ENCODE assay signal across 15 cellular contexts in the genomic region with DNA sequence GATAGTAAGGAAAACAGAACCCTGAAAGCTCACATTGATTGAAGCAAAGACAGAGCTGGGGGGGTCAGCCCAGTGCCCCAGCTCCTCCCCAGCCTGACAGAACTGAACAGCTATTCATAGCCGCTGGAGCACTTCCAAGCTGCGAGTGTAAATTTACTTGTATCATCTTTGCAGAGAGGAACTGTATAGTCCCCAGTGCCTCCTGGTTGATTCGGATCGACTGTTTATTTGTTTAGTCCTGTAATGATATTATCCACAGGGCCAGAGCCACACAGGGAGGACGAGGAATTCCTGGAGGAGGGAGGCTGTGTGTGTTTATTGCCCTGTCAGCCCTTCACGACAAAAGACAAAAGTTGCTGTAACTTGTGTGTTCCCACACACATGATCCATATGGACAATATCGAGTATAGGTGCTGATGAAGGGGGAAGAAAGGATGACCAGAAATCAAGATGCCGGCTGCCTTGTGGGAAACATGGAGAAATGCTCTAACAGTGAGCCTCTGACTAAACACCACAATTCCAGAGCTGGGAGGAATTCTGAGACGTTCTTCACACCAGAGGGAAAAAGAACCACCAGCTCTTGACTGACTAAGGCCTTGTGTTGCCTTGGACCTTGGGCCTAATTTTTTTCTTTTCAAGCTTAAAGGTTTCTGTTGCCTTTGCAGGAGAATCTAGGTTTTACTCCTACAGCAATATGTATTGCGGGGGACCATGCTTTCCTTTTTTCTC. TPM values are rescaled to one million over a fixed set of nuclear protein-coding genes. Genes with fewer than 3 reads are reported as not detected.
DNase-seq lines count a peak whose midpoint lies in the region; ATAC-seq, FAIRE-seq and TF ChIP-seq lines count a peak whose summit lies in the region.
"Had no signal": no experiment of that assay in that cellular context is flagged by ENCODE, and none has a peak within 500 bp of the region (broad histone marks: within the 10 kb centered on the region; RNA-seq: fewer than 3 reads in every experiment).

No MANE protein-coding gene starts in this region.

- H3K36me3 ChIP-seq in HepG2 (replicated peaks in 1 of 2; ENCODE audit: control insufficient read depth in 1 of 2, insufficient read depth in 2 of 2, low read length in 2 of 2): no peaks in the 10 kb centered on the region
- no peaks in the 10 kb centered on the region for H3K36me3 ChIP-seq in right lobe of liver
- H3K36me3 ChIP-seq in SJSA1: no peaks in the 10 kb centered on the region

- TF ChIP-seq POLR2A in HepG2 (IDR thresholded peaks at IDR 0.05; ENCODE audit: insufficient read depth in 1 of 2, low read depth in 2 of 2, low read length in 2 of 2) (no peak), right lobe of liver (IDR thresholded peaks at IDR 0.05) (no peak)

- ATAC-seq in HepG2 (no peak), right lobe of liver (no peak), GM21423 (IDR thresholded peaks at IDR 0.05; ENCODE audit: unreplicated experiment) (no peak)
- ATAC-seq: stimulated activated memory B cell treated with anti-CD40 and anti-IgM and Interleukin-4, amounts not matched to agents 10 μg/mL and 1 μg/mL and 100 μg/mL, for 72 hours; T-helper 17 cell had no signal

- H3K27me3 ChIP-seq in HepG2 (ENCODE audit: control insufficient read depth in 1 of 2, insufficient read depth in 2 of 2, low read length in 2 of 2) (peaks cover 6 to 58% of the 10 kb centered on the region in 2 experiments), right lobe of liver (peaks cover 14 to 36% of the 10 kb centered on the region in 2 donors), SJSA1 (replicated peaks) (no peaks in the 10 kb centered on the region)

- intact Hi-C loops in HepG2 (cut with micrococcal nuclease; ENCODE audit: unreplicated experiment) (no loop called here), right lobe of liver (cut with DNase I) (no loop called here)

- CTCF ChIA-PET in HepG2 (lab: Yijun Ruan, JAX; ENCODE audit: low intra/inter-chr PET ratio, low total read pairs): no interaction called here

- TF ChIP-seq CTCF in HepG2 (CRISPR knock-in tag; IDR thresholded peaks at IDR 0.05) (no peak), right lobe of liver (IDR thresholded peaks at IDR 0.05) (no peak)

- H2AFZ ChIP-seq in HepG2 (ENCODE audit: low read length): no peak overlapping the region

- no peaks in the 10 kb centered on the region for H3K79me2 ChIP-seq in HepG2 (ENCODE audit: insufficient read depth, low read length)

- H3K27ac ChIP-seq in HepG2 (ENCODE audit: extremely low read length, insufficient read depth, low read length) (no peak overlapping the region), right lobe of liver (no peak overlapping the region), SJSA1 (peak overlapping the region; percentile 64)

- WGBS in HepG2 (ENCODE audit: low lambda C conversion rate): 10% methylated on average over 10 of the region's 10 CpGs
- WGBS in right lobe of liver (ENCODE audit: insufficient coverage, low coverage, low lambda C conversion rate, missing lambda C conversion rate): 35% methylated on average over 9 of the region's 10 CpGs

- H3K4me1 ChIP-seq in HepG2 (ENCODE audit: insufficient read depth, low read length): no peaks in the 10 kb centered on the region
- peaks cover 0 to 9% (median 0%) of the 10 kb centered on the region in 4 donors for H3K4me1 ChIP-seq in right lobe of liver
- peaks cover 50% of the 10 kb centered on the region for H3K4me1 ChIP-seq in SJSA1 (replicated peaks)

- no peak for FAIRE-seq in HepG2 (lab: Jason Lieb, UNC)
- no peak for FAIRE-seq in urothelium cell line (lab: Jason Lieb, UNC)

- POLR2A ChIA-PET in HepG2 (lab: Yijun Ruan, JAX): no interaction called here

- BruUV-seq in HepG2 (replicated peaks; lab: Mats Ljungman, UMichigan): no TSS peak

- TF ChIP-seq EP300 in HepG2 (IDR thresholded peaks at IDR 0.05; ENCODE audit: low read depth in 2 of 2, low read length in 2 of 2) (no peak), HepG2 (CRISPR knock-in tag; IDR thresholded peaks at IDR 0.05; ENCODE audit: borderline replicate concordance) (no peak)

- in situ Hi-C loops in HepG2 (cut with HindIII; ENCODE audit: extremely low pct_ligation_motif_present, low pct_unique_long_range_greater_than_20kb): no loop called here

- H3K4me3 ChIP-seq in HepG2 (replicated peaks in 1 of 3; ENCODE audit: insufficient read depth in 1 of 3, low read depth in 2 of 3, low read length in 3 of 3) (no peak overlapping the region), right lobe of liver (no peak overlapping the region), SJSA1 (no peak overlapping the region)

- H3K9me3 ChIP-seq in HepG2 (ENCODE audit: low read length): no peaks in the 10 kb centered on the region
- no peaks in the 10 kb centered on the region for H3K9me3 ChIP-seq in right lobe of liver
- no peaks in the 10 kb centered on the region for H3K9me3 ChIP-seq in SJSA1 (replicated peaks)

- H3K9ac ChIP-seq in HepG2 (ENCODE audit: insufficient read depth, low read depth, low read length): no peak overlapping the region

- TF ChIP-seq RAD21 in HepG2 (CRISPR knock-in tag; IDR thresholded peaks at IDR 0.05): no peak

- no peak overlapping the region for H3K4me2 ChIP-seq in HepG2 (ENCODE audit: low read depth, low read length)

- DNase-seq in HepG2 (ENCODE audit: low spot score): no peak
- DNase-seq in right lobe of liver: no peak
- peak; percentile 87 to 93 for DNase-seq in SJSA1 (ENCODE audit: low read depth in 1 of 2, low spot score in 2 of 2)
- peak; percentile 57 for DNase-seq in hepatic stellate cell (ENCODE audit: low spot score)
- DNase-seq in urothelium cell line (ENCODE audit: low spot score): peak; percentile 39
- DNase-seq in stimulated activated CD8-positive, alpha-beta memory T cell treated with anti-CD3 and anti-CD28 coated beads, Interleukin-4, amount 100 ng/mL, for 48 hours: no peak
- DNase-seq in activated CD4-positive, CD25-positive, alpha-beta regulatory T cell treated with anti-CD3 and anti-CD28 coated beads, Interleukin-2, amount 50 U/mL, for 72 hours: no peak
- DNase-seq: activated CD4-positive, alpha-beta T cell treated with anti-CD3 and anti-CD28 coated beads, Interleukin-2, amount 10 ng/mL, durations not matched to agents 7 days and 5 days; foreskin melanocyte; immature natural killer cell; KG1; stimulated activated CD4-positive, alpha-beta T cell treated with anti-CD3 and anti-CD28 coated beads, Interleukin-4, amount 100 ng/mL, for 24 hours; T-helper 17 cell had no signal

- no peaks in the 10 kb centered on the region for H4K20me1 ChIP-seq in HepG2 (ENCODE audit: insufficient read depth, low read length)

TF ChIP-seq in HepG2, 621 proteins besides CTCF, POLR2A, EP300 and RAD21:
- TF ChIP-seq PATZ1 (CRISPR knock-in tag; IDR thresholded peaks at IDR 0.05): peak; percentile 26; the same call in 1 of the 2 replicates
- no peak for TF ChIP-seq ZNF3 (CRISPR knock-in tag; IDR thresholded peaks at IDR 0.05)

RNA-seq across cellular contexts. Expression of gene FOXD1, which starts 31.1 kb away (rescaled TPM):
- total RNA-seq in HepG2 (2016; rRNA removed; fragmentation: Illumina TruSeq; extraction: Trizol): 0.04 TPM in 1 of 2 replicates, not detected in the other
- not detected in 2 replicates for total RNA-seq in HepG2 (2016; cell fraction: cytosol; rRNA removed; fragmentation: Illumina TruSeq; extraction: Trizol; ENCODE audit: low read depth)
- total RNA-seq in HepG2 (2016; cell fraction: insoluble cytoplasmic fraction; rRNA removed; fragmentation: Illumina TruSeq; extraction: Trizol): not detected in 2 replicates
- 0.06 TPM in 1 of 2 replicates, not detected in the other for total RNA-seq in HepG2 (2016; cell fraction: membrane; rRNA removed; fragmentation: Illumina TruSeq; extraction: Trizol)
- not detected in 2 replicates for total RNA-seq in HepG2 (2016; cell fraction: nucleus; rRNA removed; fragmentation: Illumina TruSeq; extraction: Trizol)
- polyA plus RNA-seq in HepG2 (2011; rRNA removed): 0.04 and 0.05 TPM in 2 replicates
- polyA plus RNA-seq in HepG2 (2011; cell fraction: cytosol; rRNA removed): 0.05 and 0.07 TPM in 2 replicates
- 0.06 TPM in 1 of 2 replicates, not detected in the other for polyA plus RNA-seq in HepG2 (2011; cell fraction: nucleus; rRNA removed)
- polyA plus RNA-seq in HepG2 (2012): not detected in 2 replicates
- polyA plus RNA-seq in HepG2 (2016; cell fraction: cytosol; fragmentation: Illumina TruSeq; extraction: Trizol; ENCODE audit: low read depth): not detected in 2 replicates
- 0.13 TPM in 1 of 2 replicates, not detected in the other for polyA plus RNA-seq in HepG2 (2016; cell fraction: insoluble cytoplasmic fraction; fragmentation: Illumina TruSeq; extraction: Trizol; ENCODE audit: low read depth)
- polyA plus RNA-seq in HepG2 (2016; cell fraction: membrane; fragmentation: Illumina TruSeq; extraction: Trizol; ENCODE audit: low read depth): not detected in 2 replicates
- not detected in 2 replicates for polyA plus RNA-seq in HepG2 (2016; cell fraction: nucleus; fragmentation: Illumina TruSeq; extraction: Trizol; ENCODE audit: insufficient read depth, low read depth)
- 0.06 and 0.14 TPM in 2 replicates for polyA minus RNA-seq in HepG2 (2011; rRNA and poly(A)+ RNA removed; ENCODE audit: low replicate concordance)
- not detected in 2 replicates for polyA minus RNA-seq in HepG2 (2011; cell fraction: cytosol; rRNA and poly(A)+ RNA removed)
- not detected in 2 replicates for polyA minus RNA-seq in HepG2 (2011; cell fraction: nucleus; rRNA and poly(A)+ RNA removed)
- total RNA-seq in right lobe of liver: not detected
- 10.4 and 11.2 TPM in 2 replicates for total RNA-seq in SJSA1 (2014; rRNA removed; shearing (Covaris generic))
- total RNA-seq: activated CD4-positive, alpha-beta T cell treated with anti-CD3 and anti-CD28 coated beads, Interleukin-2, amount 10 ng/mL, durations not matched to agents 7 days and 5 days; T-helper 17 cell had no signal
- polyA plus RNA-seq: immature natural killer cell had no signal

Comparison
In these comparisons a context has a peak if more than half of its experiments do, and no peak if none do; other contexts are left out.
1. DNase-seq: peak in SJSA1 (2 of 2), hepatic stellate cell (single experiment) and urothelium cell line (single experiment); none in HepG2 (single experiment), right lobe of liver (0 of 3), stimulated activated CD8-positive, alpha-beta memory T cell treated with anti-CD3 and anti-CD28 coated beads, Interleukin-4, amount 100 ng/mL, for 48 hours (single experiment) and activated CD4-positive, CD25-positive, alpha-beta regulatory T cell treated with anti-CD3 and anti-CD28 coated beads, Interleukin-2, amount 50 U/mL, for 72 hours (single experiment).
2. RNA of gene FOXD1, which starts 31.1 kb away (total RNA-seq): 10.4 to 11.2 TPM in SJSA1; 0.04 to 0.06 TPM in HepG2 and not detected in right lobe of liver; every median in the first group is over 10 times any median in the second.